Comparison of ENCODE assay signal across 9 cellular contexts in the genomic region with DNA sequence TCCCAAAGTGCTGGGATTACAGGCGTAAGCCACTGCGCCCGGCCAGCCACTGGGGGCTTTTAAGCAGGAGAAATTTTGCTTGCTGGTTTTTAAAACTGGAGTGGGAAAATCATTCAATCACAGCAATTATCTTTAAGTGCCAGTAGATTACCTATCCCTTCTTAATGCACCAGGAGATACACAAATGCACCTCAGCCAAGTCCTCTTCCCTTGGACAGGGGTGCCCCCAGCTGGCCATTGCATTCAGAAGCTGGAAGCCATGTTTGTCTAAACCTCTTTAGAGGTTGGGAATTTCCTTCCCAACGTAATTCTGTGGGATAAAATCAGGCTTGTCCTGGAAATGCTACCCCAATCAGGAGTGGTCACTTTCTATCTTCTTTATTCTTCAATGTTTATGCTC. TPM values are rescaled to one million over a fixed set of nuclear protein-coding genes. Genes with fewer than 3 reads are reported as not detected.
A peak's percentile ranks its signal among the peaks of the same experiment; 100 is the strongest.
DNase-seq lines count a peak whose midpoint lies in the region; ATAC-seq, FAIRE-seq and TF ChIP-seq lines count a peak whose summit lies in the region.
"Had no signal": no experiment of that assay in that cellular context is flagged by ENCODE, and none has a peak within 500 bp of the region (broad histone marks: within the 10 kb centered on the region; RNA-seq: fewer than 3 reads in every experiment).

No MANE protein-coding gene starts in this region.

- FAIRE-seq in H1 (lab: Jason Lieb, UNC): no peak

- no peak for TF ChIP-seq EP300 in H1 (IDR thresholded peaks at IDR 0.05; ENCODE audit: borderline replicate concordance in 1 of 2, low read depth in 2 of 2, low read length in 2 of 2)

- H3K4me3 ChIP-seq in Caco-2 (ENCODE audit: low read depth, low read length) (no peak overlapping the region), GM23248 (no peak overlapping the region), OCI-LY1 (ENCODE audit: low read depth, low read length, poor library complexity, severe bottlenecking) (no peak overlapping the region), H1 (ENCODE audit: extremely low read depth in 1 of 4, insufficient read depth in 2 of 4, low read depth in 3 of 4, low read length in 4 of 4) (no peak overlapping the region)
- H3K4me3 ChIP-seq: SJCRH30 had no signal

- H3K4me1 Mint-ChIP-seq in Caco-2 (ENCODE audit: low read depth, unreplicated experiment) (no peaks in the 10 kb centered on the region), osteocyte (ENCODE audit: unreplicated experiment) (no peaks in the 10 kb centered on the region)
- no peaks in the 10 kb centered on the region for H3K4me1 Mint-ChIP-seq in activated T-cell treated with anti-CD3 and anti-CD28 coated beads, Interleukin-2, amount 50 U/mL, for 4 hours (ENCODE audit: low read depth)

- H4K8ac ChIP-seq in H1 (ENCODE audit: extremely low read depth, insufficient read depth, low read length): no peak overlapping the region

- H3K9me2 ChIP-seq in GM23248 (ENCODE audit: insufficient read depth): no peaks in the 10 kb centered on the region
- H3K9me2 ChIP-seq in OCI-LY1 (ENCODE audit: low read depth, low read length): no peaks in the 10 kb centered on the region

- H3K36me3 ChIP-seq in Caco-2 (ENCODE audit: control insufficient read depth, insufficient read depth, low read length) (peaks cover 3% of the 10 kb centered on the region), GM23248 (ENCODE audit: low read depth) (0 out of 2 replicates have a peak, but pooled peaks cover 5% of the 10 kb centered on the region), OCI-LY1 (ENCODE audit: insufficient read depth, low read length) (peaks cover 18% of the 10 kb centered on the region), H1 (ENCODE audit: control insufficient read depth in 2 of 4, insufficient read depth in 4 of 4, low read length in 3 of 4) (peaks cover 0 to 16% (median 9%) of the 10 kb centered on the region in 4 experiments; a peak in 5 of 8 replicates)

- H4K91ac ChIP-seq in H1 (replicated peaks; ENCODE audit: insufficient read length, low read length): no peak overlapping the region

- BruUV-seq in Caco-2 (replicated peaks; lab: Mats Ljungman, UMichigan): no TSS peak

- in situ Hi-C loops in GM23248 (cut with MboI): no loop called here

- H2BK15ac ChIP-seq in H1 (ENCODE audit: low read length): no peak overlapping the region

- H3K36me3 Mint-ChIP-seq in Caco-2 (ENCODE audit: insufficient read depth, unreplicated experiment) (peaks cover 38% of the 10 kb centered on the region), osteocyte (ENCODE audit: unreplicated experiment) (peaks cover 8% of the 10 kb centered on the region)
- peaks cover 12% of the 10 kb centered on the region for H3K36me3 Mint-ChIP-seq in activated T-cell treated with anti-CD3 and anti-CD28 coated beads, Interleukin-2, amount 50 U/mL, for 4 hours (ENCODE audit: insufficient read depth)

- DNase-seq in Caco-2 (peak; percentile 50 to 56), GM23248 (peak; percentile 52), H1 (ENCODE audit: low read depth in 1 of 2, low spot score in 2 of 2) (peak; percentile 25 to 56), osteocyte (ENCODE audit: extremely low spot score, unreplicated experiment) (no peak), cerebellar nuclear complex (lab: John Stamatoyannopoulos, UW) (no peak)
- no peak for DNase-seq in activated T-cell treated with anti-CD3 and anti-CD28 coated beads, Interleukin-2, amount 50 U/mL, for 4 hours

- H3F3A ChIP-seq in GM23248 (ENCODE audit: insufficient read depth): no peaks in the 10 kb centered on the region
- no peaks in the 10 kb centered on the region for H3F3A ChIP-seq in OCI-LY1 (ENCODE audit: insufficient read depth, low read length)

- peak; percentile 81 to 84 for TF ChIP-seq RAD21 in H1 (IDR thresholded peaks at IDR 0.05 in 1 of 2, conservative IDR thresholded peaks at IDR 0.05 in 1 of 2; ENCODE audit: low read depth in 2 of 2, low read length in 2 of 2)

- intact Hi-C loops in Caco-2 (cut with micrococcal nuclease; ENCODE audit: unreplicated experiment): loop anchor here (1.0 to 5.0 kb wide), 4 partner anchors 50 to 810 kb away; no protein-coding TSS in a partner anchor

- no peak overlapping the region for H3K4me3 Mint-ChIP-seq in Caco-2 (ENCODE audit: unreplicated experiment)
- no peak overlapping the region for H3K4me3 Mint-ChIP-seq in osteocyte (ENCODE audit: unreplicated experiment)
- no peak overlapping the region for H3K4me3 Mint-ChIP-seq in activated T-cell treated with anti-CD3 and anti-CD28 coated beads, Interleukin-2, amount 50 U/mL, for 4 hours

- no peak overlapping the region for H3K23ac ChIP-seq in H1 (ENCODE audit: insufficient read length)

- no peak for ATAC-seq in GM18520 (IDR thresholded peaks at IDR 0.05; ENCODE audit: unreplicated experiment)
- ATAC-seq in activated T-cell treated with anti-CD3 and anti-CD28 coated beads, Interleukin-2, amount 50 U/mL, for 4 hours: no peak

- H3K27me3 Mint-ChIP-seq in Caco-2 (ENCODE audit: insufficient read depth, unreplicated experiment) (no peaks in the 10 kb centered on the region), osteocyte (ENCODE audit: unreplicated experiment) (no peaks in the 10 kb centered on the region)
- H3K27me3 Mint-ChIP-seq in activated T-cell treated with anti-CD3 and anti-CD28 coated beads, Interleukin-2, amount 50 U/mL, for 4 hours (ENCODE audit: low read depth): no peaks in the 10 kb centered on the region

- H3K9me3 Mint-ChIP-seq in Caco-2 (ENCODE audit: unreplicated experiment) (no peaks in the 10 kb centered on the region), osteocyte (ENCODE audit: unreplicated experiment) (no peaks in the 10 kb centered on the region)
- H3K9me3 Mint-ChIP-seq in activated T-cell treated with anti-CD3 and anti-CD28 coated beads, Interleukin-2, amount 50 U/mL, for 4 hours: no peaks in the 10 kb centered on the region

- H2AFZ ChIP-seq in GM23248: no peak overlapping the region
- H2AFZ ChIP-seq in OCI-LY1 (ENCODE audit: low read length): no peak overlapping the region
- H2AFZ ChIP-seq in H1 (ENCODE audit: low read length): no peak overlapping the region

- no peaks in the 10 kb centered on the region for H3K79me1 ChIP-seq in H1 (ENCODE audit: low read depth, low read length)

- H3K23me2 ChIP-seq in H1 (ENCODE audit: low read depth, low read length): no peaks in the 10 kb centered on the region

- H2BK12ac ChIP-seq in H1 (ENCODE audit: low read depth, low read length): no peak overlapping the region

- H3K79me2 ChIP-seq in GM23248 (ENCODE audit: insufficient read depth) (no peaks in the 10 kb centered on the region), OCI-LY1 (ENCODE audit: insufficient read depth, low read length) (no peaks in the 10 kb centered on the region), H1 (ENCODE audit: control insufficient read depth in 1 of 2, insufficient read depth in 2 of 2, low read length in 2 of 2) (no peaks in the 10 kb centered on the region)

- 86 to 93% methylated on average over 4 of the region's 4 CpGs for WGBS in GM23248 (ENCODE audit: low coverage in 1 of 2, low lambda C conversion rate in 2 of 2, missing lambda C conversion rate in 2 of 2), 2 experiments
- WGBS in H1 (ENCODE audit: extremely low coverage in 1 of 2, insufficient coverage in 1 of 2, insufficient read length in 1 of 2, insufficient replicate concordance in 2 of 2, low coverage in 1 of 2, low lambda C conversion rate in 2 of 2, missing lambda C conversion rate in 1 of 2), 2 experiments: 86% methylated on average over 4 of the region's 4 CpGs; no CpG with 5 or more reads in 1 of the 2 experiments

- TF ChIP-seq CTCF in Caco-2 (IDR thresholded peaks at IDR 0.05; ENCODE audit: insufficient read depth in 1 of 2, low read depth in 1 of 2, low read length in 1 of 2, severe bottlenecking in 1 of 2, unreplicated experiment in 1 of 2) (peak; percentile 31 to 52), OCI-LY1 (IDR thresholded peaks at IDR 0.05; ENCODE audit: low read length) (peak; percentile 45), H1 (IDR thresholded peaks at IDR 0.05; ENCODE audit: control extremely low read depth in 1 of 3, insufficient read depth in 1 of 3, low read depth in 1 of 3, low read length in 3 of 3) (peak; percentile 48 to 63 (median 53)), osteocyte (IDR thresholded peaks at IDR 0.05) (peak; percentile 37)

- H4K20me1 ChIP-seq in GM23248 (ENCODE audit: insufficient read depth) (no peaks in the 10 kb centered on the region), OCI-LY1 (ENCODE audit: insufficient read depth, low read length) (no peaks in the 10 kb centered on the region), H1 (replicated peaks in 1 of 2; ENCODE audit: control insufficient read depth in 1 of 2, insufficient read depth in 2 of 2, low read length in 2 of 2) (peaks cover 0 to 2% of the 10 kb centered on the region in 2 experiments)

- no peak overlapping the region for H2BK5ac ChIP-seq in H1 (ENCODE audit: low read depth, low read length)

- H3K9me3 ChIP-seq in Caco-2: no peaks in the 10 kb centered on the region
- H3K9me3 ChIP-seq in GM23248 (ENCODE audit: low read depth): no peaks in the 10 kb centered on the region
- no peaks in the 10 kb centered on the region for H3K9me3 ChIP-seq in OCI-LY1 (ENCODE audit: low read length)
- H3K9me3 ChIP-seq in H1 (ENCODE audit: insufficient read depth in 2 of 2, low read depth in 1 of 2, low read length in 1 of 2): no peaks in the 10 kb centered on the region
- H3K9me3 ChIP-seq: SJCRH30 had no signal

- no peak overlapping the region for H3K4me2 ChIP-seq in GM23248 (ENCODE audit: unreplicated experiment)
- no peak overlapping the region for H3K4me2 ChIP-seq in OCI-LY1 (ENCODE audit: low read length)
- H3K4me2 ChIP-seq in H1 (ENCODE audit: insufficient read depth in 1 of 2, low read depth in 2 of 2, low read length in 2 of 2): no peak overlapping the region

- H3K27ac Mint-ChIP-seq in Caco-2 (ENCODE audit: unreplicated experiment) (no peak overlapping the region), osteocyte (ENCODE audit: unreplicated experiment) (no peak overlapping the region)

- H3K27ac ChIP-seq in GM23248 (no peak overlapping the region), OCI-LY1 (ENCODE audit: low read depth, low read length, poor library complexity, severe bottlenecking) (no peak overlapping the region), H1 (ENCODE audit: low read depth, low read length) (no peak overlapping the region)
- H3K27ac ChIP-seq: SJCRH30 had no signal

- no peak overlapping the region for H3K18ac ChIP-seq in H1 (ENCODE audit: extremely low read depth, low read length)

- no peak overlapping the region for H2BK20ac ChIP-seq in H1 (ENCODE audit: low read length)

- no peak overlapping the region for H2AK5ac ChIP-seq in H1 (ENCODE audit: low read depth, low read length)

- no peak overlapping the region for H3K14ac ChIP-seq in H1 (ENCODE audit: insufficient read length)

- CTCF ChIA-PET in Caco-2 (lab: Charles Lee): interaction anchor here (2.5 kb wide), 1 partner anchor 50 kb away, joined by 28 read pairs; no protein-coding TSS in a partner anchor
- CTCF ChIA-PET in H1 (lab: Charles Lee; ENCODE audit: partially characterized antibody): interaction anchor here (0.9 to 5.2 kb wide), 10 partner anchors 10 to 262 kb away, joined by 3 to 35 read pairs (median 3); partner anchors contain the start of gene MIX23

- no peak overlapping the region for H4K5ac ChIP-seq in H1 (ENCODE audit: insufficient read length, low read depth, low read length)

- no peak overlapping the region for H3K4ac ChIP-seq in H1 (replicated peaks; ENCODE audit: insufficient read length, low read depth, low read length)

- H3K9ac ChIP-seq in GM23248: no peak overlapping the region
- H3K9ac ChIP-seq in OCI-LY1 (ENCODE audit: low read length): no peak overlapping the region
- no peak overlapping the region for H3K9ac ChIP-seq in H1 (replicated peaks in 1 of 4; ENCODE audit: extremely low read depth in 1 of 4, low read depth in 3 of 4, low read length in 3 of 4)

- no peaks in the 10 kb centered on the region for H3K27me3 ChIP-seq in Caco-2 (replicated peaks; ENCODE audit: control insufficient read depth, insufficient read depth, low read length)
- H3K27me3 ChIP-seq in GM23248 (replicated peaks; ENCODE audit: insufficient read depth): no peaks in the 10 kb centered on the region
- no peaks in the 10 kb centered on the region for H3K27me3 ChIP-seq in OCI-LY1 (ENCODE audit: insufficient read depth, low read length)
- no peaks in the 10 kb centered on the region for H3K27me3 ChIP-seq in H1 (replicated peaks in 1 of 4; ENCODE audit: control insufficient read depth in 3 of 4, extremely low read depth in 1 of 4, insufficient read depth in 3 of 4, low read length in 3 of 4)
- H3K27me3 ChIP-seq: SJCRH30 had no signal

- no peak for TF ChIP-seq POLR2A in H1 (IDR thresholded peaks at IDR 0.05; ENCODE audit: control extremely low read depth in 1 of 2, low read depth in 2 of 2, low read length in 2 of 2)

- POLR2A ChIA-PET in Caco-2 (lab: Charles Lee): no interaction called here
- POLR2A ChIA-PET in H1 (lab: Charles Lee; ENCODE audit: partially characterized antibody): interaction anchor here (1.4 kb wide), 1 partner anchor 27 kb away, joined by 4 read pairs; the partner anchor contains the start of gene MIX23

- 0 out of 2 replicates have a peak, but pooled peaks cover under 1% of the 10 kb centered on the region for H3K4me1 ChIP-seq in Caco-2
- peaks cover 10% of the 10 kb centered on the region for H3K4me1 ChIP-seq in GM23248 (ENCODE audit: insufficient read depth)
- no peaks in the 10 kb centered on the region for H3K4me1 ChIP-seq in OCI-LY1 (ENCODE audit: insufficient read depth, low read length, severe bottlenecking)
- no peaks in the 10 kb centered on the region for H3K4me1 ChIP-seq in H1 (replicated peaks in 1 of 4; ENCODE audit: control insufficient read depth in 3 of 4, insufficient read depth in 4 of 4, low read length in 3 of 4)
- H3K4me1 ChIP-seq: SJCRH30 had no signal

- no peak overlapping the region for H2BK120ac ChIP-seq in H1 (replicated peaks; ENCODE audit: low read depth, low read length)

- no peak overlapping the region for H3K56ac ChIP-seq in H1 (replicated peaks; ENCODE audit: insufficient read length, low read depth, low read length)

RNA-seq across cellular contexts. Expression of gene MIX23, which starts 26.6 kb away (rescaled TPM):
- total RNA-seq in Caco-2 (2022) (85.2 and 86.2 TPM in 2 replicates), osteocyte (18.1 and 24.7 TPM in 2 replicates)
- total RNA-seq in GM23248 (2014; rRNA removed; shearing (Covaris generic)): 12.3 and 33.1 TPM in 2 replicates
- polyA plus RNA-seq in GM23248 (2016; fragmentation: Nextera tagmentation; extraction: Ambion mirVana) (22.1 and 22.7 TPM in 2 replicates), H1 (2011; rRNA removed) (10.9 and 22.1 TPM in 2 replicates)
- total RNA-seq in H1 (2021; fragmentation: NEBNext Ultra II Directional; extraction: Animal tissue kit (Norgen Biotek cat#: 25700)): 69.6 and 90.1 TPM in 2 replicates
- 36.9 TPM for polyA plus RNA-seq in H1 (2011; cell fraction: cytosol; rRNA removed)
- polyA plus RNA-seq in H1 (2011; cell fraction: nucleus; rRNA removed): 9.0 TPM
- polyA plus RNA-seq in H1 (2012, experiment 1 of 2): 31.4 to 83.1 TPM (median 39.3 TPM) in 4 replicates
- 31.0 TPM for polyA plus RNA-seq in H1 (2012, experiment 2 of 2)
- polyA plus RNA-seq in H1 (2013, experiment 1 of 2): 78.4 TPM
- polyA plus RNA-seq in H1 (2013, experiment 2 of 2): 76.4 TPM
- 12.1 and 14.5 TPM in 2 replicates for polyA minus RNA-seq in H1 (2011; rRNA and poly(A)+ RNA removed)
- polyA minus RNA-seq in H1 (2011; cell fraction: cytosol; rRNA and poly(A)+ RNA removed): 14.8 TPM
- polyA minus RNA-seq in H1 (2011; cell fraction: nucleus; rRNA and poly(A)+ RNA removed): 17.7 TPM
- 100 to 1,000 TPM; 143 to 160 (median 156) TPM for total RNA-seq in activated T-cell treated with anti-CD3 and anti-CD28 coated beads, Interleukin-2, amount 50 U/mL, for 4 hours

RNA-seq across cellular contexts. Expression of gene FAM162A, which starts 27.6 kb away (rescaled TPM):
- total RNA-seq in Caco-2 (2022) (35.8 and 37.4 TPM in 2 replicates), osteocyte (34.3 and 37.3 TPM in 2 replicates)
- total RNA-seq in GM23248 (2014; rRNA removed; shearing (Covaris generic)): 8.0 and 25.2 TPM in 2 replicates
- polyA plus RNA-seq in GM23248 (2016; fragmentation: Nextera tagmentation; extraction: Ambion mirVana) (101 TPM in 2 replicates), H1 (2011; rRNA removed) (21.0 and 38.2 TPM in 2 replicates)
- total RNA-seq in H1 (2021; fragmentation: NEBNext Ultra II Directional; extraction: Animal tissue kit (Norgen Biotek cat#: 25700)): 54.1 and 59.7 TPM in 2 replicates
- 50.4 TPM for polyA plus RNA-seq in H1 (2011; cell fraction: cytosol; rRNA removed)
- 23.6 TPM for polyA plus RNA-seq in H1 (2011; cell fraction: nucleus; rRNA removed)
- polyA plus RNA-seq in H1 (2012, experiment 1 of 2): 78.5 to 108 TPM (median 96.7 TPM) in 4 replicates
- polyA plus RNA-seq in H1 (2012, experiment 2 of 2): 10.2 TPM
- polyA plus RNA-seq in H1 (2013, experiment 1 of 2): 45.3 TPM
- 43.4 TPM for polyA plus RNA-seq in H1 (2013, experiment 2 of 2)
- polyA minus RNA-seq in H1 (2011; rRNA and poly(A)+ RNA removed): 18.2 and 21.0 TPM in 2 replicates
- 15.2 TPM for polyA minus RNA-seq in H1 (2011; cell fraction: cytosol; rRNA and poly(A)+ RNA removed)
- 12.5 TPM for polyA minus RNA-seq in H1 (2011; cell fraction: nucleus; rRNA and poly(A)+ RNA removed)
- 10 to 100 TPM; 54.2 to 73.2 (median 69.1) TPM for total RNA-seq in activated T-cell treated with anti-CD3 and anti-CD28 coated beads, Interleukin-2, amount 50 U/mL, for 4 hours

RNA-seq across cellular contexts. Expression of gene CSTA, which starts 31.4 kb away (rescaled TPM):
- total RNA-seq in Caco-2 (2022) (1.0 and 1.1 TPM in 2 replicates), osteocyte (not detected in 2 replicates)
- 1.8 and 2.0 TPM in 2 replicates for total RNA-seq in GM23248 (2014; rRNA removed; shearing (Covaris generic))
- polyA plus RNA-seq in GM23248 (2016; fragmentation: Nextera tagmentation; extraction: Ambion mirVana) (5.3 and 5.8 TPM in 2 replicates), H1 (2011; rRNA removed) (not detected in 2 replicates)
- total RNA-seq in H1 (2021; fragmentation: NEBNext Ultra II Directional; extraction: Animal tissue kit (Norgen Biotek cat#: 25700)): not detected in 2 replicates
- not detected for polyA plus RNA-seq in H1 (2011; cell fraction: cytosol; rRNA removed)
- not detected for polyA plus RNA-seq in H1 (2011; cell fraction: nucleus; rRNA removed)
- 0.27 to 0.33 TPM (median 0.28 TPM) in 3 of 4 replicates, not detected in the other for polyA plus RNA-seq in H1 (2012, experiment 1 of 2)
- 1.4 TPM for polyA plus RNA-seq in H1 (2012, experiment 2 of 2)
- polyA plus RNA-seq in H1 (2013, experiment 1 of 2): 1.1 TPM
- polyA plus RNA-seq in H1 (2013, experiment 2 of 2): 1.3 TPM
- not detected in 2 replicates for polyA minus RNA-seq in H1 (2011; rRNA and poly(A)+ RNA removed)
- polyA minus RNA-seq in H1 (2011; cell fraction: cytosol; rRNA and poly(A)+ RNA removed): not detected
- not detected for polyA minus RNA-seq in H1 (2011; cell fraction: nucleus; rRNA and poly(A)+ RNA removed)
- total RNA-seq in activated T-cell treated with anti-CD3 and anti-CD28 coated beads, Interleukin-2, amount 50 U/mL, for 4 hours: not detected
- total RNA-seq: SJCRH30 had no signal

RNA-seq across cellular contexts. Expression of gene WDR5B, which starts 59.5 kb away (rescaled TPM):
- total RNA-seq in Caco-2 (2022) (4.4 and 4.7 TPM in 2 replicates), osteocyte (5.6 and 6.5 TPM in 2 replicates)
- 5.4 and 5.6 TPM in 2 replicates for total RNA-seq in GM23248 (2014; rRNA removed; shearing (Covaris generic))
- polyA plus RNA-seq in GM23248 (2016; fragmentation: Nextera tagmentation; extraction: Ambion mirVana) (3.7 TPM in 2 replicates), H1 (2011; rRNA removed) (1.4 and 1.9 TPM in 2 replicates)
- 2.7 and 3.5 TPM in 2 replicates for total RNA-seq in H1 (2021; fragmentation: NEBNext Ultra II Directional; extraction: Animal tissue kit (Norgen Biotek cat#: 25700))
- polyA plus RNA-seq in H1 (2011; cell fraction: cytosol; rRNA removed): 2.6 TPM
- 1.4 TPM for polyA plus RNA-seq in H1 (2011; cell fraction: nucleus; rRNA removed)
- polyA plus RNA-seq in H1 (2012, experiment 1 of 2): 2.0 to 2.7 TPM (median 2.3 TPM) in 4 replicates
- 0.21 TPM for polyA plus RNA-seq in H1 (2012, experiment 2 of 2)
- 2.7 TPM for polyA plus RNA-seq in H1 (2013, experiment 1 of 2)
- polyA plus RNA-seq in H1 (2013, experiment 2 of 2): 2.3 TPM
- polyA minus RNA-seq in H1 (2011; rRNA and poly(A)+ RNA removed): 2.2 and 3.0 TPM in 2 replicates
- 1.2 TPM for polyA minus RNA-seq in H1 (2011; cell fraction: cytosol; rRNA and poly(A)+ RNA removed)
- 3.8 TPM for polyA minus RNA-seq in H1 (2011; cell fraction: nucleus; rRNA and poly(A)+ RNA removed)
- total RNA-seq in activated T-cell treated with anti-CD3 and anti-CD28 coated beads, Interleukin-2, amount 50 U/mL, for 4 hours: 1 to 10 TPM; 1.6 to 2.8 (median 1.9) TPM

Comparison
In these comparisons a context has a peak if more than half of its experiments do, and no peak if none do; other contexts are left out.
1. DNase-seq: peak in Caco-2 (2 of 2), GM23248 (single experiment) and H1 (2 of 2); none in osteocyte (single experiment), cerebellar nuclear complex (0 of 2) and activated T-cell treated with anti-CD3 and anti-CD28 coated beads, Interleukin-2, amount 50 U/mL, for 4 hours (single experiment).
2. Peak in every context shown above with its lines, with median percentiles within 50 percentile points of each other: CTCF ChIP-seq.